Comparison of ENCODE assay signal across 23 cellular contexts in the genomic region with DNA sequence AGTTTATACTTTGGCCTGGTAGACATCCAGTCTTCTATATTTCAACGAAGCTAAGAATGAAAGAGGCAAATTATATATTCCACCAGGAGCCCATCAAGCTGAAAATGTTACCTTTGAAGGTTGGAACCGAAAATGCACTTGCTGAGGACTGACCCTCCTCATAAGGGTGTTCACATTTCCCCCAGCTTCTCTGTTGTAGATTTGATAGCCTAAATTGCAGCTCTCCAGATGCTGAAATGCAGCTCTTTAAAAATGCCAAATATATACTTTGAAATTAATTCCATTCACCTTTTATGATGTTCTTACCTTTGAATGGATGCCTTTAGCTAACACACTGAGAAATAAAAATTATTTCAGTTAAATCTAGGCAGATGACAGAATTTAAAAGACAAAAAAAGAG. TPM values are rescaled to one million over a fixed set of nuclear protein-coding genes. Genes with fewer than 3 reads are reported as not detected.
DNase-seq lines count a peak whose midpoint lies in the region; ATAC-seq, FAIRE-seq and TF ChIP-seq lines count a peak whose summit lies in the region.
"Had no signal": no experiment of that assay in that cellular context is flagged by ENCODE, and none has a peak within 500 bp of the region (broad histone marks: within the 10 kb centered on the region; RNA-seq: fewer than 3 reads in every experiment).

No MANE protein-coding gene starts in this region.

- H3K27me3 ChIP-seq in HUES6 (ENCODE audit: control insufficient read depth, insufficient read depth, low read length) (no peaks in the 10 kb centered on the region), ectodermal cell (ENCODE audit: control insufficient read depth, insufficient read depth, low read length, poor library complexity, severe bottlenecking) (no peaks in the 10 kb centered on the region)
- H3K27me3 ChIP-seq: adrenal gland, breast epithelium, gastroesophageal sphincter, pancreas, vagina had no signal

- ATAC-seq in A549 (no peak), HG03457 (IDR thresholded peaks at IDR 0.05; ENCODE audit: unreplicated experiment) (no peak)

- CTCF ChIA-PET in A549 (lab: Yijun Ruan, JAX) = interaction anchor here (0.7 kb wide), 1 partner anchor 391 kb away, joined by 3 read pairs; no protein-coding TSS in a partner anchor

- H3K27me3 Mint-ChIP-seq in mesothelial cell of epicardium (ENCODE audit: low read depth) = peaks cover 4% of the 10 kb centered on the region

- peaks cover 25% of the 10 kb centered on the region for H3K4me1 ChIP-seq in A549
- H3K4me1 ChIP-seq in HUES6 (ENCODE audit: control insufficient read depth, insufficient read depth, low read length) = peaks cover 7% of the 10 kb centered on the region
- peaks cover 11% of the 10 kb centered on the region for H3K4me1 ChIP-seq in ectodermal cell (ENCODE audit: control insufficient read depth, insufficient read depth, low read length)

- no peak for TF ChIP-seq RAD21 in A549 (conservative IDR thresholded peaks at IDR 0.05 in 1 of 2, IDR thresholded peaks at IDR 0.05 in 1 of 2)

- no peaks in the 10 kb centered on the region for H3K9me3 ChIP-seq in A549
- H3K9me3 ChIP-seq in HUES6 (ENCODE audit: control insufficient read depth, insufficient read depth, low read depth, low read length) = no peaks in the 10 kb centered on the region
- H3K9me3 ChIP-seq in ectodermal cell (ENCODE audit: control insufficient read depth, low read length) = no peaks in the 10 kb centered on the region
- H3K9me3 ChIP-seq: adrenal gland, breast epithelium, gastroesophageal sphincter, pancreas, vagina had no signal

- peak overlapping the region; percentile 88; the same call in 2 of the 3 replicates for H3K4me2 ChIP-seq in A549

- H3K4me3 ChIP-seq in A549 (no peak overlapping the region), HUES6 (ENCODE audit: low read depth, low read length) (peak overlapping the region; percentile 100), ectodermal cell (ENCODE audit: insufficient read depth, low read depth, low read length) (peak overlapping the region; percentile 86)

- intact Hi-C loops in posterior cingulate gyrus (cut with DNase I) = loop anchor here (5.0 kb wide), 1 partner anchor 275 kb away; no protein-coding TSS in a partner anchor

- H3K36me3 ChIP-seq in HUES6 (ENCODE audit: control insufficient read depth, insufficient read depth, low read length) (no peaks in the 10 kb centered on the region), ectodermal cell (ENCODE audit: control insufficient read depth, insufficient read depth, low read length) (no peaks in the 10 kb centered on the region)
- H3K36me3 ChIP-seq: adrenal gland, breast epithelium, gastroesophageal sphincter, pancreas, vagina had no signal

- peak overlapping the region; percentile 80 for H3K4me3 Mint-ChIP-seq in mesothelial cell of epicardium
- H3K4me3 Mint-ChIP-seq: activated CD4-positive, alpha-beta T cell treated with anti-CD3 and anti-CD28 coated beads, Interleukin-2, amount 10 ng/mL, durations not matched to agents 24 days and 14 days had no signal

- H3K4me1 Mint-ChIP-seq in mesothelial cell of epicardium = peaks cover 22% of the 10 kb centered on the region
- H3K4me1 Mint-ChIP-seq: activated CD4-positive, alpha-beta T cell treated with anti-CD3 and anti-CD28 coated beads, Interleukin-2, amount 10 ng/mL, durations not matched to agents 24 days and 14 days had no signal

- in situ Hi-C loops in G401 (cut with HindIII; ENCODE audit: low sequenced_read_pairs) = no loop called here

- no peak overlapping the region for H3K27ac Mint-ChIP-seq in mesothelial cell of epicardium
- H3K27ac Mint-ChIP-seq: activated CD4-positive, alpha-beta T cell treated with anti-CD3 and anti-CD28 coated beads, Interleukin-2, amount 10 ng/mL, durations not matched to agents 24 days and 14 days; naive B cell had no signal

- no peak for TF ChIP-seq EP300 in A549 (IDR thresholded peaks at IDR 0.05)

- H3K9ac ChIP-seq in HUES6 (ENCODE audit: low read length) = no peak overlapping the region

- no peaks in the 10 kb centered on the region for H3K36me3 Mint-ChIP-seq in mesothelial cell of epicardium

- no peak for TF ChIP-seq CTCF in A549 (IDR thresholded peaks at IDR 0.05)
- TF ChIP-seq CTCF in mesothelial cell of epicardium (IDR thresholded peaks at IDR 0.05; ENCODE audit: unreplicated experiment) = no peak

- no peak for FAIRE-seq in A549 (lab: Jason Lieb, UNC)
- FAIRE-seq: endometrium had no signal

- H3K27ac ChIP-seq in A549 = no peak overlapping the region; a peak in 1 of 6 replicates
- no peak overlapping the region for H3K27ac ChIP-seq in HUES6 (ENCODE audit: low read depth, low read length)
- peak overlapping the region; percentile 97 for H3K27ac ChIP-seq in ectodermal cell (ENCODE audit: insufficient read depth, low read depth, low read length, poor library complexity, severe bottlenecking)
- no peak overlapping the region for H3K27ac ChIP-seq in caudate nucleus (ENCODE audit: low read depth, low read length)

- H3K9me3 Mint-ChIP-seq in mesothelial cell of epicardium = no peaks in the 10 kb centered on the region
- H3K9me3 Mint-ChIP-seq: activated CD4-positive, alpha-beta T cell treated with anti-CD3 and anti-CD28 coated beads, Interleukin-2, amount 10 ng/mL, durations not matched to agents 24 days and 14 days had no signal

- DNase-seq in A549 (ENCODE audit: low read depth in 1 of 2, low spot score in 1 of 2) (no peak), mesothelial cell of epicardium (ENCODE audit: low spot score in 2 of 2, unreplicated experiment in 2 of 2) (no peak), posterior cingulate gyrus (no peak), caudate nucleus (lab: John Stamatoyannopoulos, UW) (no peak), G401 (ENCODE audit: low spot score) (no peak)
- DNase-seq: activated CD4-positive, alpha-beta T cell treated with anti-CD3 and anti-CD28 coated beads, Interleukin-2, amount 10 ng/mL, durations not matched to agents 24 days and 14 days; activated naive CD4-positive, alpha-beta T cell; activated T-cell treated with anti-CD3 and anti-CD28 coated beads, Interleukin-2, amount 50 U/mL, for 48 hours; DMS79 treated with DMSO at 0.1 percent for 48 hours; naive B cell; NCI-H1436 treated with DMSO at 0.1 percent for 48 hours; pancreas; stimulated activated CD4-positive, alpha-beta T cell treated with anti-CD3 and anti-CD28 coated beads, Interleukin-4, amount 100 ng/mL, for 4 hours; stimulated activated naive CD4-positive, alpha-beta T cell had no signal

- no peak for TF ChIP-seq POLR2A in A549 (IDR thresholded peaks at IDR 0.05; ENCODE audit: low read length)

- whole genome bisulfite sequencing in A549 (ENCODE audit: missing lambda C conversion rate) = 86% methylated on average over 2 of the region's 2 CpGs
- 72 to 76% methylated on average over 2 of the region's 2 CpGs for WGBS in ectodermal cell, 2 experiments

- POLR2A ChIA-PET in A549 (lab: Yijun Ruan, JAX) = no interaction called here

TF ChIP-seq in A549, 52 proteins besides CTCF, POLR2A, EP300 and RAD21:
- TF ChIP-seq, protein P1, sequence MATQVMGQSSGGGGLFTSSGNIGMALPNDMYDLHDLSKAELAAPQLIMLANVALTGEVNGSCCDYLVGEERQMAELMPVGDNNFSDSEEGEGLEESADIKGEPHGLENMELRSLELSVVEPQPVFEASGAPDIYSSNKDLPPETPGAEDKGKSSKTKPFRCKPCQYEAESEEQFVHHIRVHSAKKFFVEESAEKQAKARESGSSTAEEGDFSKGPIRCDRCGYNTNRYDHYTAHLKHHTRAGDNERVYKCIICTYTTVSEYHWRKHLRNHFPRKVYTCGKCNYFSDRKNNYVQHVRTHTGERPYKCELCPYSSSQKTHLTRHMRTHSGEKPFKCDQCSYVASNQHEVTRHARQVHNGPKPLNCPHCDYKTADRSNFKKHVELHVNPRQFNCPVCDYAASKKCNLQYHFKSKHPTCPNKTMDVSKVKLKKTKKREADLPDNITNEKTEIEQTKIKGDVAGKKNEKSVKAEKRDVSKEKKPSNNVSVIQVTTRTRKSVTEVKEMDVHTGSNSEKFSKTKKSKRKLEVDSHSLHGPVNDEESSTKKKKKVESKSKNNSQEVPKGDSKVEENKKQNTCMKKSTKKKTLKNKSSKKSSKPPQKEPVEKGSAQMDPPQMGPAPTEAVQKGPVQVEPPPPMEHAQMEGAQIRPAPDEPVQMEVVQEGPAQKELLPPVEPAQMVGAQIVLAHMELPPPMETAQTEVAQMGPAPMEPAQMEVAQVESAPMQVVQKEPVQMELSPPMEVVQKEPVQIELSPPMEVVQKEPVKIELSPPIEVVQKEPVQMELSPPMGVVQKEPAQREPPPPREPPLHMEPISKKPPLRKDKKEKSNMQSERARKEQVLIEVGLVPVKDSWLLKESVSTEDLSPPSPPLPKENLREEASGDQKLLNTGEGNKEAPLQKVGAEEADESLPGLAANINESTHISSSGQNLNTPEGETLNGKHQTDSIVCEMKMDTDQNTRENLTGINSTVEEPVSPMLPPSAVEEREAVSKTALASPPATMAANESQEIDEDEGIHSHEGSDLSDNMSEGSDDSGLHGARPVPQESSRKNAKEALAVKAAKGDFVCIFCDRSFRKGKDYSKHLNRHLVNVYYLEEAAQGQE (IDR thresholded peaks at IDR 0.05) = peak; percentile 54; the same call in 1 of the 2 replicates
- TF ChIP-seq MAZ (IDR thresholded peaks at IDR 0.05; ENCODE audit: borderline replicate concordance, low read depth, low read length) (no peak), RCOR1 (IDR thresholded peaks at IDR 0.05; ENCODE audit: low read depth, low read length) (no peak)
- TF ChIP-seq, protein P2, sequence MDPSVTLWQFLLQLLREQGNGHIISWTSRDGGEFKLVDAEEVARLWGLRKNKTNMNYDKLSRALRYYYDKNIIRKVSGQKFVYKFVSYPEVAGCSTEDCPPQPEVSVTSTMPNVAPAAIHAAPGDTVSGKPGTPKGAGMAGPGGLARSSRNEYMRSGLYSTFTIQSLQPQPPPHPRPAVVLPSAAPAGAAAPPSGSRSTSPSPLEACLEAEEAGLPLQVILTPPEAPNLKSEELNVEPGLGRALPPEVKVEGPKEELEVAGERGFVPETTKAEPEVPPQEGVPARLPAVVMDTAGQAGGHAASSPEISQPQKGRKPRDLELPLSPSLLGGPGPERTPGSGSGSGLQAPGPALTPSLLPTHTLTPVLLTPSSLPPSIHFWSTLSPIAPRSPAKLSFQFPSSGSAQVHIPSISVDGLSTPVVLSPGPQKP (IDR thresholded peaks at IDR 0.05; ENCODE audit: low read depth, low read length) = no peak

RNA-seq across cellular contexts. Expression of a gene that starts 1.8 kb away (rescaled TPM):
- 3.8 and 5.9 TPM in 2 replicates for polyA plus RNA-seq in A549 (2011; rRNA removed)
- polyA plus RNA-seq in A549 (2012; cell fraction: cytosol; rRNA removed) = 0.73 and 0.75 TPM in 2 replicates
- polyA plus RNA-seq in A549 (2012; cell fraction: nucleus; rRNA removed) = 1.4 and 2.2 TPM in 2 replicates
- polyA plus RNA-seq in A549 (2017; fragmentation: RNase III; extraction: RNeasy Plus Mini Kit Qiagen cat#74134 plus additional on column Dnase treatment) = 1.8 to 1.9 TPM (median 1.9 TPM) in 3 replicates
- 5.1 and 6.2 TPM in 2 replicates for polyA minus RNA-seq in A549 (2011; rRNA and poly(A)+ RNA removed)
- polyA plus RNA-seq in ectodermal cell (2013, experiment 1 of 4) = 39.4 TPM
- 42.0 TPM for polyA plus RNA-seq in ectodermal cell (2013, experiment 2 of 4)
- polyA plus RNA-seq in ectodermal cell (2013, experiment 3 of 4) = 28.8 TPM
- 35.4 TPM for polyA plus RNA-seq in ectodermal cell (2013, experiment 4 of 4)
- 11.5 to 12.6 TPM (median 11.9 TPM) in 3 replicates for total RNA-seq in mesothelial cell of epicardium
- total RNA-seq in G401 (2014; rRNA removed; shearing (Covaris generic)) = 2.1 and 3.7 TPM in 2 replicates
- total RNA-seq: activated CD4-positive, alpha-beta T cell treated with anti-CD3 and anti-CD28 coated beads, Interleukin-2, amount 10 ng/mL, durations not matched to agents 24 days and 14 days; T-helper 2 cell treated with Interferon-gamma antibody and Interleukin-4, amounts not matched to agents 100 ng/mL and 5 ng/mL, for 36 hours had no signal
